ENCODE assay signal across 12 cellular contexts in genomic region chrX:35726176-35726575, GRCh38.
DNase-seq lines count a peak whose midpoint lies in the region; ATAC-seq, FAIRE-seq and TF ChIP-seq lines count a peak whose summit lies in the region.
"Had no signal": no experiment of that assay in that cellular context is flagged by ENCODE, and none has a peak within 500 bp of the region (broad histone marks: within the 10 kb centered on the region; RNA-seq: fewer than 3 reads in every experiment).

No MANE protein-coding gene starts in this region.

- H4K20me1 ChIP-seq in OCI-LY7 (ENCODE audit: insufficient read depth, low read length) (no peaks in the 10 kb centered on the region), H1 (replicated peaks in 1 of 2; ENCODE audit: control insufficient read depth in 1 of 2, insufficient read depth in 2 of 2, low read length in 2 of 2) (peaks cover 0 to 1% of the 10 kb centered on the region in 2 experiments), smooth muscle cell (ENCODE audit: low read depth) (no peaks in the 10 kb centered on the region)

- no peak overlapping the region for H3K18ac ChIP-seq in H1 (ENCODE audit: extremely low read depth, low read length)

- no peak overlapping the region for H2AK5ac ChIP-seq in H1 (ENCODE audit: low read depth, low read length)

- no peak overlapping the region for H3K9ac ChIP-seq in H1 (replicated peaks in 1 of 4; ENCODE audit: extremely low read depth in 1 of 4, low read depth in 3 of 4, low read length in 3 of 4)
- H3K9ac ChIP-seq in smooth muscle cell (ENCODE audit: low read depth): no peak overlapping the region

- TF ChIP-seq CTCF in OCI-LY7 (conservative IDR thresholded peaks at IDR 0.05; ENCODE audit: low read length) (peak; percentile 52; the same call in 1 of the 2 replicates), H1 (IDR thresholded peaks at IDR 0.05; ENCODE audit: control extremely low read depth in 1 of 3, insufficient read depth in 1 of 3, low read depth in 1 of 3, low read length in 3 of 3) (peak in 1 of 3 experiments; percentile 10; a peak in 1 of 4 replicates), smooth muscle cell (IDR thresholded peaks at IDR 0.05; ENCODE audit: borderline replicate concordance, insufficient read depth, poor library complexity, severe bottlenecking) (peak; percentile 24), ascending aorta (IDR thresholded peaks at IDR 0.05) (peak in 1 of 3 experiments; percentile 5)

- H3K36me3 ChIP-seq in OCI-LY7 (ENCODE audit: insufficient read depth, low read length) (no peaks in the 10 kb centered on the region), H1 (ENCODE audit: control insufficient read depth in 2 of 4, insufficient read depth in 4 of 4, low read length in 3 of 4) (no peaks in the 10 kb centered on the region), smooth muscle cell (ENCODE audit: low read depth) (no peaks in the 10 kb centered on the region), ascending aorta (no peaks in the 10 kb centered on the region)

- H3K79me2 ChIP-seq in OCI-LY7 (ENCODE audit: insufficient read depth, low read depth, low read length) (no peaks in the 10 kb centered on the region), H1 (ENCODE audit: control insufficient read depth in 1 of 2, insufficient read depth in 2 of 2, low read length in 2 of 2) (no peaks in the 10 kb centered on the region), smooth muscle cell (ENCODE audit: low read depth) (no peaks in the 10 kb centered on the region)

- H2AFZ ChIP-seq in OCI-LY7 (ENCODE audit: low read length) (no peak overlapping the region), H1 (ENCODE audit: low read length) (no peak overlapping the region), smooth muscle cell (ENCODE audit: low read depth) (no peak overlapping the region)

- H3K4ac ChIP-seq in H1 (replicated peaks; ENCODE audit: insufficient read length, low read depth, low read length): no peak overlapping the region

- H4K5ac ChIP-seq in H1 (ENCODE audit: insufficient read length, low read depth, low read length): no peak overlapping the region

- no peak overlapping the region for H4K91ac ChIP-seq in H1 (replicated peaks; ENCODE audit: insufficient read length, low read length)

- H3K9me2 ChIP-seq in OCI-LY7 (ENCODE audit: insufficient read depth, low read length): no peaks in the 10 kb centered on the region

- H3F3A ChIP-seq in smooth muscle cell (ENCODE audit: low read depth): no peaks in the 10 kb centered on the region

- CTCF ChIA-PET in OCI-LY7 (lab: Charles Lee; ENCODE audit: unreplicated experiment): no interaction called here
- CTCF ChIA-PET in H1 (lab: Charles Lee; ENCODE audit: partially characterized antibody): interaction anchor here (1.2 to 2.6 kb wide), 2 partner anchors 61 to 345 kb away, joined by 3 to 11 read pairs; no protein-coding TSS in a partner anchor

- H3K4me1 ChIP-seq in OCI-LY7 (ENCODE audit: insufficient read depth, low read length, poor library complexity, severe bottlenecking) (no peaks in the 10 kb centered on the region), H1 (replicated peaks in 1 of 4; ENCODE audit: control insufficient read depth in 3 of 4, insufficient read depth in 4 of 4, low read length in 3 of 4) (no peaks in the 10 kb centered on the region), smooth muscle cell (ENCODE audit: low read depth) (no peaks in the 10 kb centered on the region), ascending aorta (no peaks in the 10 kb centered on the region)

- peak; percentile 48 for DNase-seq in NCI-H82 (lab: John Stamatoyannopoulos, UW)
- no peak for DNase-seq in NCI-H82 treated with DMSO at 0.1 percent for 48 hours (lab: John Stamatoyannopoulos, UW; ENCODE audit: unreplicated experiment)
- peak; percentile 10 for DNase-seq in OCI-LY7 (ENCODE audit: low spot score)
- DNase-seq in H1 (ENCODE audit: low read depth in 1 of 2, low spot score in 2 of 2): no peak
- no peak for DNase-seq in smooth muscle cell (lab: John Stamatoyannopoulos, UW; ENCODE audit: unreplicated experiment)
- no peak for DNase-seq in ascending aorta (ENCODE audit: low spot score in 2 of 2)
- DNase-seq in SIG-M5 treated with dmso at 0.1 percent for 504 hours (lab: John Stamatoyannopoulos, UW; ENCODE audit: unreplicated experiment): no peak
- DNase-seq: cerebellar nuclear complex; NCI-H146; stimulated activated naive CD4-positive, alpha-beta T cell treated with Interleukin-2 at 50 U/mL for 16 hours; T-helper 2 cell had no signal

- intact Hi-C loops in OCI-LY7 (cut with micrococcal nuclease; ENCODE audit: unreplicated experiment): no loop called here
- intact Hi-C loops in ascending aorta (cut with DNase I): no loop called here

- no peak overlapping the region for H2BK12ac ChIP-seq in H1 (ENCODE audit: low read depth, low read length)

- no TSS peak for BruUV-seq in OCI-LY7 (replicated peaks; lab: Mats Ljungman, UMichigan)

- no peak for TF ChIP-seq EP300 in H1 (IDR thresholded peaks at IDR 0.05; ENCODE audit: borderline replicate concordance in 1 of 2, low read depth in 2 of 2, low read length in 2 of 2)

- peak; percentile 15 to 21; a peak in 3 of 4 replicates for TF ChIP-seq RAD21 in H1 (IDR thresholded peaks at IDR 0.05 in 1 of 2, conservative IDR thresholded peaks at IDR 0.05 in 1 of 2; ENCODE audit: low read depth in 2 of 2, low read length in 2 of 2)

- H3K27ac ChIP-seq in OCI-LY7 (ENCODE audit: low read depth, low read length, poor library complexity, severe bottlenecking): no peak overlapping the region
- H3K27ac ChIP-seq in H1 (ENCODE audit: low read depth, low read length): no peak overlapping the region
- no peak overlapping the region for H3K27ac ChIP-seq in smooth muscle cell (ENCODE audit: low read depth)
- no peak overlapping the region for H3K27ac ChIP-seq in ascending aorta

- no peak for ATAC-seq in HG03460 (IDR thresholded peaks at IDR 0.05; ENCODE audit: unreplicated experiment)

- no peak overlapping the region for H3K23ac ChIP-seq in H1 (ENCODE audit: insufficient read length)

- H2BK15ac ChIP-seq in H1 (ENCODE audit: low read length): no peak overlapping the region

- H3K9me3 ChIP-seq in OCI-LY7 (ENCODE audit: low read length): no peaks in the 10 kb centered on the region
- H3K9me3 ChIP-seq in H1 (ENCODE audit: insufficient read depth in 2 of 2, low read depth in 1 of 2, low read length in 1 of 2): no peaks in the 10 kb centered on the region
- H3K9me3 ChIP-seq in smooth muscle cell (replicated peaks; ENCODE audit: low read depth): no peaks in the 10 kb centered on the region
- H3K9me3 ChIP-seq in ascending aorta: no peaks in the 10 kb centered on the region

- POLR2A ChIA-PET in OCI-LY7 (lab: Charles Lee) (no interaction called here), H1 (lab: Charles Lee; ENCODE audit: partially characterized antibody) (no interaction called here)

- no peak overlapping the region for H2BK5ac ChIP-seq in H1 (ENCODE audit: low read depth, low read length)

- TF ChIP-seq POLR2A in H1 (IDR thresholded peaks at IDR 0.05; ENCODE audit: control extremely low read depth in 1 of 2, low read depth in 2 of 2, low read length in 2 of 2): no peak

- no peak overlapping the region for H3K56ac ChIP-seq in H1 (replicated peaks; ENCODE audit: insufficient read length, low read depth, low read length)

- FAIRE-seq in H1 (lab: Jason Lieb, UNC): no peak

- H3K79me1 ChIP-seq in H1 (ENCODE audit: low read depth, low read length): no peaks in the 10 kb centered on the region

- WGBS in H1 (ENCODE audit: extremely low coverage in 1 of 2, insufficient coverage in 1 of 2, insufficient read length in 1 of 2, insufficient replicate concordance in 2 of 2, low coverage in 1 of 2, low lambda C conversion rate in 2 of 2, missing lambda C conversion rate in 1 of 2), 2 experiments: 14% methylated on average over 2 of the region's 2 CpGs; no CpG with 5 or more reads in 1 of the 2 experiments
- 56% methylated on average over 2 of the region's 2 CpGs for WGBS in smooth muscle cell (ENCODE audit: low lambda C conversion rate)

- H3K27me3 ChIP-seq in H1 (replicated peaks in 1 of 4; ENCODE audit: control insufficient read depth in 3 of 4, extremely low read depth in 1 of 4, insufficient read depth in 3 of 4, low read length in 3 of 4): peaks cover 9 to 47% (median 37%) of the 10 kb centered on the region in 4 experiments
- no peaks in the 10 kb centered on the region for H3K27me3 ChIP-seq in smooth muscle cell (ENCODE audit: low read depth)
- H3K27me3 ChIP-seq in ascending aorta: no peaks in the 10 kb centered on the region

- no peaks in the 10 kb centered on the region for H3K23me2 ChIP-seq in H1 (ENCODE audit: low read depth, low read length)

- H3K4me3 ChIP-seq in OCI-LY7 (ENCODE audit: low read depth, low read length, poor library complexity, severe bottlenecking): no peak overlapping the region
- H3K4me3 ChIP-seq in H1 (ENCODE audit: extremely low read depth in 1 of 4, insufficient read depth in 2 of 4, low read depth in 3 of 4, low read length in 4 of 4): no peak overlapping the region
- no peak overlapping the region for H3K4me3 ChIP-seq in smooth muscle cell
- no peak overlapping the region for H3K4me3 ChIP-seq in ascending aorta

- no peak overlapping the region for H4K8ac ChIP-seq in H1 (ENCODE audit: extremely low read depth, insufficient read depth, low read length)

- H3K14ac ChIP-seq in H1 (ENCODE audit: insufficient read length): no peak overlapping the region

- H3K4me2 ChIP-seq in OCI-LY7 (ENCODE audit: low read length): no peak overlapping the region
- no peak overlapping the region for H3K4me2 ChIP-seq in H1 (ENCODE audit: insufficient read depth in 1 of 2, low read depth in 2 of 2, low read length in 2 of 2)
- H3K4me2 ChIP-seq in smooth muscle cell: no peak overlapping the region

- H2BK20ac ChIP-seq in H1 (ENCODE audit: low read length): no peak overlapping the region

- no peak overlapping the region for H2BK120ac ChIP-seq in H1 (replicated peaks; ENCODE audit: low read depth, low read length)

TF ChIP-seq in H1, 55 proteins besides CTCF, POLR2A, EP300 and RAD21 (continues in another document):
- TF ChIP-seq KDM1A (IDR thresholded peaks at IDR 0.05; ENCODE audit: borderline replicate concordance, low read length) (no peak), BCL11A (IDR thresholded peaks at IDR 0.05; ENCODE audit: low read depth in 2 of 2, low read length in 2 of 2) (no peak), TCF12 (IDR thresholded peaks at IDR 0.05; ENCODE audit: low read depth, low read length) (no peak), CBX8 (IDR thresholded peaks at IDR 0.05; ENCODE audit: borderline replicate concordance, low read depth, low read length) (no peak), PHF8 (conservative IDR thresholded peaks at IDR 0.05; ENCODE audit: low read depth, low read length) (no peak), CBX5 (IDR thresholded peaks at IDR 0.05; ENCODE audit: low read depth, low read length) (no peak), CREB1 (IDR thresholded peaks at IDR 0.05) (no peak), USF2 (IDR thresholded peaks at IDR 0.05; ENCODE audit: low read length) (no peak)

Comparison
In these comparisons a context has a peak if more than half of its experiments do, and no peak if none do; other contexts are left out.
1. DNase-seq: peak in NCI-H82 (single experiment) and OCI-LY7 (single experiment); none in NCI-H82 treated with DMSO at 0.1 percent for 48 hours (single experiment), H1 (0 of 2), smooth muscle cell (single experiment), ascending aorta (0 of 2) and SIG-M5 treated with dmso at 0.1 percent for 504 hours (single experiment).